Comparison of ENCODE assay signal across 1 cellular context in the genomic region with DNA sequence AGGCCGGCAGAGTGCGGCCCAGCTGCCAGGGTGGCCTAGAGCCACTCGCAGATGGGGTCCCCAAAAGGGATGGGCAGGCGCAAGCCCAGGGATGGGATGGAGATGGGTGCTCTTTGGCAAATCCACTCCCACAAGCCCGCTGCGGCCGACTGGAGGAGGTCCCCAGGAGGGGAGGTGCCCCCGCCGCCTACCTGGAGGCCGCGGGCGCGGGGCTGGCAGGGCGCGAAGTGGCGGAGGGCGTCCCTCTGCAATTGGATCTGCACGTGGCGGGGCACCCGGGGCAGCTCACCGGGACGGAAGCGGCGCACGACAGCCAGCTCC.
TF ChIP-seq lines count a peak whose summit lies in the region.

No MANE protein-coding gene starts in this region.

TF ChIP-seq in HCT116, 20 proteins besides CTCF, POLR2A, EP300 and RAD21 (continued from another document):
- TF ChIP-seq, protein P1, sequence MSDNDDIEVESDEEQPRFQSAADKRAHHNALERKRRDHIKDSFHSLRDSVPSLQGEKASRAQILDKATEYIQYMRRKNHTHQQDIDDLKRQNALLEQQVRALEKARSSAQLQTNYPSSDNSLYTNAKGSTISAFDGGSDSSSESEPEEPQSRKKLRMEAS (IDR thresholded peaks at IDR 0.05) = no peak
- peak; percentile 43 for TF ChIP-seq POLR2AphosphoS5 (IDR thresholded peaks at IDR 0.05; ENCODE audit: low read depth, low read length)
TF ChIP-seq in HCT116: peak in this region for 2.
